Comparison of ENCODE assay signal across 2 cellular contexts in the genomic region with DNA sequence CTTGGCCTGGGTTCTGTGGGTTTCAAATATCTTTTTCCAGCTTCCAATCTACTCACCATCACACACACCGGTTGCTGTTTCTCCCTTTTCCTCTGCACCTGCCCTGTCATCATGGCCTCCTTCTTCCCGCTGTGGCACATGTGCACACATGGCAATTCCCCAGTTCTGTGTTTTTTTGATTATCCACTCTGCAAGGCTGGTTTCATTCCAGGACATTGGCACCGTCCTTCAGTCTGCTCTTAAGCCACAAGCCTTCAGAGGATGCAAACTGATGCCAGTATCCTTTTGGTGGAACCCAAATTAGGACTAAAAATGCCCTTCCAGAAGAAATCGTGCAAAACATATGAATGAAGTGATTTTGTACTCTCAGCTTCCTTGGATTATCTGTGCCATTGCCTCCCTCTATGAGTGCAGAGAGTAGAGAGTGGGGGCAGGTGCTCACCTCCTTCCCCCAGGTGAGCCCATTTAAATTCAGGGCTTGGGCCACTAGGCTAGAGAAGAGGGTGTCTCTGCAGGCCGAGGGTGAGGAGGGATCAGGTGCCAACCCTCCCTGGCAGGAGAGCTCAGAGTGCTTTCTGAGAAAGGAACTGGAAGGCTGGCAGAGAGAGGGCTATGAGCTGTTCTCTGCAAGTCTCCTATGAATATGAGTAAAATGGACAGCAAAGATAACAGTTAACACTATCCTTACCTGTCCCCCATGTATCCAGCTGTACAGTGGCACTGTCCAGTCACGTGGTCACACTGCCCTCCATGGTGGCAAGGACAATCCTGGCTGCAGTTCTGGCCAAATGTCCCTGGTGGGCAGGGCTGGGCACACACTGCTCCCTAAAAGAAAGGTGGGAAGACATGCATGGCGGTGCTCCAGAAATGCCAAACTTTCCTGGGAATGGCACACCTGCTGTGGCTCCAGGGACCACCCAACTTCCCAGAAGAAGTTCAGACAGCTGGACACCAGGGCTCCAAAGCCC.
A peak's percentile ranks its signal among the peaks of the same experiment; 100 is the strongest.
TF ChIP-seq lines count a peak whose summit lies in the region.

No MANE protein-coding gene starts in this region.

TF ChIP-seq in GM23338, 12 proteins besides CTCF, POLR2A, EP300 and RAD21 (continues in another document):
- TF ChIP-seq EZH2 (IDR thresholded peaks at IDR 0.05; ENCODE audit: low read depth, unreplicated experiment) = no peak
- no peak for TF ChIP-seq CREB1 (CRISPR knock-in tag; IDR thresholded peaks at IDR 0.05; ENCODE audit: low read depth)
- TF ChIP-seq POLR2AphosphoS5 (IDR thresholded peaks at IDR 0.05; ENCODE audit: low read depth) = no peak
- TF ChIP-seq, protein P1, sequence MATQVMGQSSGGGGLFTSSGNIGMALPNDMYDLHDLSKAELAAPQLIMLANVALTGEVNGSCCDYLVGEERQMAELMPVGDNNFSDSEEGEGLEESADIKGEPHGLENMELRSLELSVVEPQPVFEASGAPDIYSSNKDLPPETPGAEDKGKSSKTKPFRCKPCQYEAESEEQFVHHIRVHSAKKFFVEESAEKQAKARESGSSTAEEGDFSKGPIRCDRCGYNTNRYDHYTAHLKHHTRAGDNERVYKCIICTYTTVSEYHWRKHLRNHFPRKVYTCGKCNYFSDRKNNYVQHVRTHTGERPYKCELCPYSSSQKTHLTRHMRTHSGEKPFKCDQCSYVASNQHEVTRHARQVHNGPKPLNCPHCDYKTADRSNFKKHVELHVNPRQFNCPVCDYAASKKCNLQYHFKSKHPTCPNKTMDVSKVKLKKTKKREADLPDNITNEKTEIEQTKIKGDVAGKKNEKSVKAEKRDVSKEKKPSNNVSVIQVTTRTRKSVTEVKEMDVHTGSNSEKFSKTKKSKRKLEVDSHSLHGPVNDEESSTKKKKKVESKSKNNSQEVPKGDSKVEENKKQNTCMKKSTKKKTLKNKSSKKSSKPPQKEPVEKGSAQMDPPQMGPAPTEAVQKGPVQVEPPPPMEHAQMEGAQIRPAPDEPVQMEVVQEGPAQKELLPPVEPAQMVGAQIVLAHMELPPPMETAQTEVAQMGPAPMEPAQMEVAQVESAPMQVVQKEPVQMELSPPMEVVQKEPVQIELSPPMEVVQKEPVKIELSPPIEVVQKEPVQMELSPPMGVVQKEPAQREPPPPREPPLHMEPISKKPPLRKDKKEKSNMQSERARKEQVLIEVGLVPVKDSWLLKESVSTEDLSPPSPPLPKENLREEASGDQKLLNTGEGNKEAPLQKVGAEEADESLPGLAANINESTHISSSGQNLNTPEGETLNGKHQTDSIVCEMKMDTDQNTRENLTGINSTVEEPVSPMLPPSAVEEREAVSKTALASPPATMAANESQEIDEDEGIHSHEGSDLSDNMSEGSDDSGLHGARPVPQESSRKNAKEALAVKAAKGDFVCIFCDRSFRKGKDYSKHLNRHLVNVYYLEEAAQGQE (IDR thresholded peaks at IDR 0.05; ENCODE audit: unreplicated experiment) = no peak
- TF ChIP-seq JUNB (IDR thresholded peaks at IDR 0.05; ENCODE audit: unreplicated experiment) = no peak
- TF ChIP-seq NANOG (IDR thresholded peaks at IDR 0.05; ENCODE audit: borderline replicate concordance) = no peak
- no peak for TF ChIP-seq ZNF331 (CRISPR knock-in tag; IDR thresholded peaks at IDR 0.05; ENCODE audit: low read depth)
- TF ChIP-seq, protein P2, sequence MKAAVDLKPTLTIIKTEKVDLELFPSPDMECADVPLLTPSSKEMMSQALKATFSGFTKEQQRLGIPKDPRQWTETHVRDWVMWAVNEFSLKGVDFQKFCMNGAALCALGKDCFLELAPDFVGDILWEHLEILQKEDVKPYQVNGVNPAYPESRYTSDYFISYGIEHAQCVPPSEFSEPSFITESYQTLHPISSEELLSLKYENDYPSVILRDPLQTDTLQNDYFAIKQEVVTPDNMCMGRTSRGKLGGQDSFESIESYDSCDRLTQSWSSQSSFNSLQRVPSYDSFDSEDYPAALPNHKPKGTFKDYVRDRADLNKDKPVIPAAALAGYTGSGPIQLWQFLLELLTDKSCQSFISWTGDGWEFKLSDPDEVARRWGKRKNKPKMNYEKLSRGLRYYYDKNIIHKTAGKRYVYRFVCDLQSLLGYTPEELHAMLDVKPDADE (IDR thresholded peaks at IDR 0.05) = no peak
- no peak for TF ChIP-seq ZNF114 (CRISPR knock-in tag; IDR thresholded peaks at IDR 0.05)

TF ChIP-seq in K562, 482 proteins besides CTCF, POLR2A, EP300 and RAD21 (continues in another document):
- no peak for TF ChIP-seq XRCC3 (IDR thresholded peaks at IDR 0.05)
- TF ChIP-seq HDAC3 (IDR thresholded peaks at IDR 0.05; ENCODE audit: borderline replicate concordance, partially characterized antibody) = no peak
- TF ChIP-seq, protein P3, sequence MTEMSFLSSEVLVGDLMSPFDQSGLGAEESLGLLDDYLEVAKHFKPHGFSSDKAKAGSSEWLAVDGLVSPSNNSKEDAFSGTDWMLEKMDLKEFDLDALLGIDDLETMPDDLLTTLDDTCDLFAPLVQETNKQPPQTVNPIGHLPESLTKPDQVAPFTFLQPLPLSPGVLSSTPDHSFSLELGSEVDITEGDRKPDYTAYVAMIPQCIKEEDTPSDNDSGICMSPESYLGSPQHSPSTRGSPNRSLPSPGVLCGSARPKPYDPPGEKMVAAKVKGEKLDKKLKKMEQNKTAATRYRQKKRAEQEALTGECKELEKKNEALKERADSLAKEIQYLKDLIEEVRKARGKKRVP (CRISPR knock-in tag; IDR thresholded peaks at IDR 0.05) = no peak
- TF ChIP-seq GABPA (tag; conservative IDR thresholded peaks at IDR 0.05; ENCODE audit: low read depth) = no peak
- TF ChIP-seq, protein P4, sequence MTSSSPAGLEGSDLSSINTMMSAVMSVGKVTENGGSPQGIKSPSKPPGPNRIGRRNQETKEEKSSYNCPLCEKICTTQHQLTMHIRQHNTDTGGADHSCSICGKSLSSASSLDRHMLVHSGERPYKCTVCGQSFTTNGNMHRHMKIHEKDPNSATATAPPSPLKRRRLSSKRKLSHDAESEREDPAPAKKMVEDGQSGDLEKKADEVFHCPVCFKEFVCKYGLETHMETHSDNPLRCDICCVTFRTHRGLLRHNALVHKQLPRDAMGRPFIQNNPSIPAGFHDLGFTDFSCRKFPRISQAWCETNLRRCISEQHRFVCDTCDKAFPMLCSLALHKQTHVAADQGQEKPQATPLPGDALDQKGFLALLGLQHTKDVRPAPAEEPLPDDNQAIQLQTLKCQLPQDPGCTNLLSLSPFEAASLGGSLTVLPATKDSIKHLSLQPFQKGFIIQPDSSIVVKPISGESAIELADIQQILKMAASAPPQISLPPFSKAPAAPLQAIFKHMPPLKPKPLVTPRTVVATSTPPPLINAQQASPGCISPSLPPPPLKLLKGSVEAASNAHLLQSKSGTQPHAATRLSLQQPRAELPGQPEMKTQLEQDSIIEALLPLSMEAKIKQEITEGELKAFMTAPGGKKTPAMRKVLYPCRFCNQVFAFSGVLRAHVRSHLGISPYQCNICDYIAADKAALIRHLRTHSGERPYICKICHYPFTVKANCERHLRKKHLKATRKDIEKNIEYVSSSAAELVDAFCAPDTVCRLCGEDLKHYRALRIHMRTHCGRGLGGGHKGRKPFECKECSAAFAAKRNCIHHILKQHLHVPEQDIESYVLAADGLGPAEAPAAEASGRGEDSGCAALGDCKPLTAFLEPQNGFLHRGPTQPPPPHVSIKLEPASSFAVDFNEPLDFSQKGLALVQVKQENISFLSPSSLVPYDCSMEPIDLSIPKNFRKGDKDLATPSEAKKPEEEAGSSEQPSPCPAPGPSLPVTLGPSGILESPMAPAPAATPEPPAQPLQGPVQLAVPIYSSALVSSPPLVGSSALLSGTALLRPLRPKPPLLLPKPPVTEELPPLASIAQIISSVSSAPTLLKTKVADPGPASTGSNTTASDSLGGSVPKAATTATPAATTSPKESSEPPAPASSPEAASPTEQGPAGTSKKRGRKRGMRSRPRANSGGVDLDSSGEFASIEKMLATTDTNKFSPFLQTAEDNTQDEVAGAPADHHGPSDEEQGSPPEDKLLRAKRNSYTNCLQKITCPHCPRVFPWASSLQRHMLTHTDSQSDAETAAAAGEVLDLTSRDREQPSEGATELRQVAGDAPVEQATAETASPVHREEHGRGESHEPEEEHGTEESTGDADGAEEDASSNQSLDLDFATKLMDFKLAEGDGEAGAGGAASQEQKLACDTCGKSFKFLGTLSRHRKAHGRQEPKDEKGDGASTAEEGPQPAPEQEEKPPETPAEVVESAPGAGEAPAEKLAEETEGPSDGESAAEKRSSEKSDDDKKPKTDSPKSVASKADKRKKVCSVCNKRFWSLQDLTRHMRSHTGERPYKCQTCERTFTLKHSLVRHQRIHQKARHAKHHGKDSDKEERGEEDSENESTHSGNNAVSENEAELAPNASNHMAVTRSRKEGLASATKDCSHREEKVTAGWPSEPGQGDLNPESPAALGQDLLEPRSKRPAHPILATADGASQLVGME (CRISPR knock-in tag; IDR thresholded peaks at IDR 0.05) = 0 out of 2 replicates have a peak, but pooled peaks have one; percentile 72
- no peak for TF ChIP-seq RNF2 (IDR thresholded peaks at IDR 0.05)
- no peak for TF ChIP-seq ZNF583 (CRISPR knock-in tag; IDR thresholded peaks at IDR 0.05)
- no peak for TF ChIP-seq HOXB6 (CRISPR knock-in tag; IDR thresholded peaks at IDR 0.05; ENCODE audit: borderline replicate concordance)
- TF ChIP-seq PYGO2 (tag; IDR thresholded peaks at IDR 0.05) = no peak
- peak; percentile 55 for TF ChIP-seq RAD51 (IDR thresholded peaks at IDR 0.05; ENCODE audit: borderline replicate concordance, low read depth)
- no peak for TF ChIP-seq SIRT6 (IDR thresholded peaks at IDR 0.05; ENCODE audit: low read depth, low read length)
- TF ChIP-seq ZNF146 (CRISPR knock-in tag; IDR thresholded peaks at IDR 0.05; ENCODE audit: unreplicated experiment) = no peak
- TF ChIP-seq, protein P5, sequence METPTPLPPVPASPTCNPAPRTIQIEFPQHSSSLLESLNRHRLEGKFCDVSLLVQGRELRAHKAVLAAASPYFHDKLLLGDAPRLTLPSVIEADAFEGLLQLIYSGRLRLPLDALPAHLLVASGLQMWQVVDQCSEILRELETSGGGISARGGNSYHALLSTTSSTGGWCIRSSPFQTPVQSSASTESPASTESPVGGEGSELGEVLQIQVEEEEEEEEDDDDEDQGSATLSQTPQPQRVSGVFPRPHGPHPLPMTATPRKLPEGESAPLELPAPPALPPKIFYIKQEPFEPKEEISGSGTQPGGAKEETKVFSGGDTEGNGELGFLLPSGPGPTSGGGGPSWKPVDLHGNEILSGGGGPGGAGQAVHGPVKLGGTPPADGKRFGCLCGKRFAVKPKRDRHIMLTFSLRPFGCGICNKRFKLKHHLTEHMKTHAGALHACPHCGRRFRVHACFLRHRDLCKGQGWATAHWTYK (CRISPR knock-in tag; IDR thresholded peaks at IDR 0.05) = no peak
- no peak for TF ChIP-seq TCFL5 (CRISPR knock-in tag; conservative IDR thresholded peaks at IDR 0.05)
- TF ChIP-seq, protein P6, sequence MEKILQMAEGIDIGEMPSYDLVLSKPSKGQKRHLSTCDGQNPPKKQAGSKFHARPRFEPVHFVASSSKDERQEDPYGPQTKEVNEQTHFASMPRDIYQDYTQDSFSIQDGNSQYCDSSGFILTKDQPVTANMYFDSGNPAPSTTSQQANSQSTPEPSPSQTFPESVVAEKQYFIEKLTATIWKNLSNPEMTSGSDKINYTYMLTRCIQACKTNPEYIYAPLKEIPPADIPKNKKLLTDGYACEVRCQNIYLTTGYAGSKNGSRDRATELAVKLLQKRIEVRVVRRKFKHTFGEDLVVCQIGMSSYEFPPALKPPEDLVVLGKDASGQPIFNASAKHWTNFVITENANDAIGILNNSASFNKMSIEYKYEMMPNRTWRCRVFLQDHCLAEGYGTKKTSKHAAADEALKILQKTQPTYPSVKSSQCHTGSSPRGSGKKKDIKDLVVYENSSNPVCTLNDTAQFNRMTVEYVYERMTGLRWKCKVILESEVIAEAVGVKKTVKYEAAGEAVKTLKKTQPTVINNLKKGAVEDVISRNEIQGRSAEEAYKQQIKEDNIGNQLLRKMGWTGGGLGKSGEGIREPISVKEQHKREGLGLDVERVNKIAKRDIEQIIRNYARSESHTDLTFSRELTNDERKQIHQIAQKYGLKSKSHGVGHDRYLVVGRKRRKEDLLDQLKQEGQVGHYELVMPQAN (IDR thresholded peaks at IDR 0.05; ENCODE audit: borderline replicate concordance) = no peak
- no peak for TF ChIP-seq RFX1 (IDR thresholded peaks at IDR 0.05)
- TF ChIP-seq ZBED1 (IDR thresholded peaks at IDR 0.05) = no peak
- no peak for TF ChIP-seq ATF1 (CRISPR knock-in tag; IDR thresholded peaks at IDR 0.05)
- no peak for TF ChIP-seq ATF1 (tag; IDR thresholded peaks at IDR 0.05)
- TF ChIP-seq, protein P7, sequence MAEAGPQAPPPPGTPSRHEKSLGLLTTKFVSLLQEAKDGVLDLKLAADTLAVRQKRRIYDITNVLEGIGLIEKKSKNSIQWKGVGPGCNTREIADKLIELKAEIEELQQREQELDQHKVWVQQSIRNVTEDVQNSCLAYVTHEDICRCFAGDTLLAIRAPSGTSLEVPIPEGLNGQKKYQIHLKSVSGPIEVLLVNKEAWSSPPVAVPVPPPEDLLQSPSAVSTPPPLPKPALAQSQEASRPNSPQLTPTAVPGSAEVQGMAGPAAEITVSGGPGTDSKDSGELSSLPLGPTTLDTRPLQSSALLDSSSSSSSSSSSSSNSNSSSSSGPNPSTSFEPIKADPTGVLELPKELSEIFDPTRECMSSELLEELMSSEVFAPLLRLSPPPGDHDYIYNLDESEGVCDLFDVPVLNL (CRISPR knock-in tag; IDR thresholded peaks at IDR 0.05; ENCODE audit: low read depth) = no peak
- no peak for TF ChIP-seq MCM3 (IDR thresholded peaks at IDR 0.05)
- TF ChIP-seq ZZZ3 (IDR thresholded peaks at IDR 0.05) = no peak
- TF ChIP-seq TBP (optimal IDR thresholded peaks at IDR 0.05; ENCODE audit: low read depth, low read length) = no peak
- TF ChIP-seq, protein P8, sequence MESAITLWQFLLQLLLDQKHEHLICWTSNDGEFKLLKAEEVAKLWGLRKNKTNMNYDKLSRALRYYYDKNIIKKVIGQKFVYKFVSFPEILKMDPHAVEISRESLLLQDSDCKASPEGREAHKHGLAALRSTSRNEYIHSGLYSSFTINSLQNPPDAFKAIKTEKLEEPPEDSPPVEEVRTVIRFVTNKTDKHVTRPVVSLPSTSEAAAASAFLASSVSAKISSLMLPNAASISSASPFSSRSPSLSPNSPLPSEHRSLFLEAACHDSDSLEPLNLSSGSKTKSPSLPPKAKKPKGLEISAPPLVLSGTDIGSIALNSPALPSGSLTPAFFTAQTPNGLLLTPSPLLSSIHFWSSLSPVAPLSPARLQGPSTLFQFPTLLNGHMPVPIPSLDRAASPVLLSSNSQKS (CRISPR knock-in tag; IDR thresholded peaks at IDR 0.05) = no peak
- TF ChIP-seq, protein P9, sequence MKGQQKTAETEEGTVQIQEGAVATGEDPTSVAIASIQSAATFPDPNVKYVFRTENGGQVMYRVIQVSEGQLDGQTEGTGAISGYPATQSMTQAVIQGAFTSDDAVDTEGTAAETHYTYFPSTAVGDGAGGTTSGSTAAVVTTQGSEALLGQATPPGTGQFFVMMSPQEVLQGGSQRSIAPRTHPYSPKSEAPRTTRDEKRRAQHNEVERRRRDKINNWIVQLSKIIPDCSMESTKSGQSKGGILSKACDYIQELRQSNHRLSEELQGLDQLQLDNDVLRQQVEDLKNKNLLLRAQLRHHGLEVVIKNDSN (CRISPR knock-in tag; IDR thresholded peaks at IDR 0.05) = peak; percentile 61
- TF ChIP-seq ZNF57 (CRISPR knock-in tag; IDR thresholded peaks at IDR 0.05) = no peak
